Comparison of ENCODE assay signal across 8 cellular contexts in the genomic region with DNA sequence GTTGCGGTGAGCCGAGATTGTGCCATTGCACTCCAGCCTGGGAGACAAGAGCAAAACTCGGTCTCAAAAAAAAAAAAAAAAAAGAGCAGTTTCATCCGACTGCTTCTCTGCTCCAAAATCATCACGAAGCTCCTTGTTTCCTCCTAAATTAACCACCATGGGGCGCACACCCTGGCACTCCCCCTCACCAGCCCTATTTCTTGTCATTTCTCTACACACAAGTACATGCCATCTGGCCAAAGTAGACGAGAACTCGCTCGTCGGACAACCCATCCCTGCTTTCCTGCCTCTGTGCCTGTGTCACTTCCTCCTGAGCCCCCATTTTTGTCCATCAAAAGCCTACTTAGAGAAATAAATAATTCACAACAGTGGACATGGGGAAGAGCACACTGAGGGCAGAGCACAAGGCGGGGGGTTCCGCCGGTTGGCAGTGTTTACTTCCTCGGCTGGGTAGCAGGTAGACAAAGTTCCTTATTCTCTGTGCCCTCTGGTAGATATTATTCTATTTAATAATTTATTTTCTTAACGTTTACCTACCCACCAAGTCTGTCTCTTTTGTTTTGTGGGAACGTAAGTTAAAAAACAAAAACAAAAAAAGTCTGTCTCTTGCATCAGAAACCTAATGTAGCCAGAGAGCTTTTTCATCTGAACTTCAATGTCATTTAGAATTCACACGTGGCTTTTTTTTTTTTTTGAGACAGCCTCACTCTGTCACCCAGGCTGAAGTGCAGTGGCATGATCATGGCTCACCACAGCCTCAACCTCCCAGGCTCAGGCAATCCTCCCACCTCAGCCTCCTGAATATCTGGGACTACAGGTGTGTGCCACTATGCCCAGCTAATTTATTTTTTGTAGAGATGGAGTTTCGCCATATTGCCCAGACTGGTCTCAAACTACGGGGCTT. TPM values are rescaled to one million over a fixed set of nuclear protein-coding genes. Genes with fewer than 3 reads are reported as not detected.
A peak's percentile ranks its signal among the peaks of the same experiment; 100 is the strongest.
DNase-seq lines count a peak whose midpoint lies in the region; ATAC-seq and TF ChIP-seq lines count a peak whose summit lies in the region.

No MANE protein-coding gene starts in this region.

- H3K4me2 ChIP-seq in BLaER1 (peak overlapping the region; percentile 96), IMR-90 (ENCODE audit: low read depth, low read length) (no peak overlapping the region)

- no peak for ATAC-seq in IMR-90 (ENCODE audit: low read depth)
- ATAC-seq in activated naive CD8-positive, alpha-beta T cell treated with anti-CD3 and anti-CD28 coated beads, Interleukin-2, amount 50 U/mL, for 24 hours = no peak
- no peak for ATAC-seq in HG03108 (IDR thresholded peaks at IDR 0.05; ENCODE audit: unreplicated experiment)
- no peak for ATAC-seq in HG03175 (IDR thresholded peaks at IDR 0.05; ENCODE audit: unreplicated experiment)

- peaks cover 95% of the 10 kb centered on the region for H3K4me1 Mint-ChIP-seq in activated naive CD8-positive, alpha-beta T cell treated with anti-CD3 and anti-CD28 coated beads, Interleukin-2, amount 50 U/mL, for 24 hours

- peak overlapping the region; percentile 27; the same call in 1 of the 2 replicates for H3K9ac ChIP-seq in BLaER1
- no peak overlapping the region for H3K9ac ChIP-seq in IMR-90 (ENCODE audit: low read depth, low read length)
- peak overlapping the region; percentile 64 for H3K9ac ChIP-seq in mucosa of stomach (ENCODE audit: low read length)

- dilution Hi-C loops in IMR-90 (cut with HindIII; ENCODE audit: low sequenced_read_pairs, unreplicated experiment) = no loop called here

- peak overlapping the region; percentile 15; the same call in 1 of the 2 replicates for H3K4ac ChIP-seq in IMR-90 (ENCODE audit: low read depth, low read length)

- H3K23ac ChIP-seq in IMR-90 (ENCODE audit: low read depth, low read length) = peak overlapping the region; percentile 77; the same call in 1 of the 2 replicates

- peak overlapping the region; percentile 15 for H2AK9ac ChIP-seq in IMR-90 (replicated peaks; ENCODE audit: low read depth, low read length, poor library complexity)

- H3K79me1 ChIP-seq in IMR-90 (ENCODE audit: low read depth in 1 of 2, low read length in 2 of 2) = peaks cover 16 to 83% of the 10 kb centered on the region in 2 experiments; a peak in 3 of 4 replicates

- H2BK5ac ChIP-seq in IMR-90 (ENCODE audit: low read depth, low read length, poor library complexity, severe bottlenecking) = no peak overlapping the region

- H3K36me3 ChIP-seq in BLaER1 = 0 out of 2 replicates have a peak, but pooled peaks cover 9% of the 10 kb centered on the region
- no peaks in the 10 kb centered on the region; the same call in 1 of the 2 replicates for H3K36me3 ChIP-seq in IMR-90 (ENCODE audit: control insufficient read depth, insufficient read depth, low read length)
- H3K36me3 ChIP-seq in mucosa of stomach (ENCODE audit: control insufficient read depth, insufficient read depth, low read length) = no peaks in the 10 kb centered on the region

- no peak for DNase-seq in IMR-90
- DNase-seq in activated naive CD8-positive, alpha-beta T cell treated with anti-CD3 and anti-CD28 coated beads, Interleukin-2, amount 50 U/mL, for 24 hours = no peak
- no peak for DNase-seq in NCI-H2171 (lab: John Stamatoyannopoulos, UW)
- DNase-seq in DMS79 treated with DMSO at 0.1 percent for 48 hours (lab: John Stamatoyannopoulos, UW) = no peak

- no TSS peak for BruUV-seq in IMR-90 (replicated peaks; lab: Mats Ljungman, UMichigan)

- no peak overlapping the region for H2BK20ac ChIP-seq in IMR-90 (ENCODE audit: low read depth, low read length)

- POLR2A ChIA-PET in IMR-90 (lab: Charles Lee; ENCODE audit: unreplicated experiment) = no interaction called here

- TF ChIP-seq RAD21 in IMR-90 (IDR thresholded peaks at IDR 0.05; ENCODE audit: low read length) = no peak

- no peak for TF ChIP-seq POLR2A in IMR-90 (IDR thresholded peaks at IDR 0.05; ENCODE audit: low read depth, low read length)

- peak overlapping the region; percentile 82 for H3K27ac Mint-ChIP-seq in activated naive CD8-positive, alpha-beta T cell treated with anti-CD3 and anti-CD28 coated beads, Interleukin-2, amount 50 U/mL, for 24 hours

- H3K56ac ChIP-seq in IMR-90 (ENCODE audit: extremely low read depth, insufficient read depth, low read length) = no peak overlapping the region; the same call in 1 of the 2 replicates

- H2BK120ac ChIP-seq in IMR-90 (ENCODE audit: low read depth, low read length) = no peak overlapping the region

- no peaks in the 10 kb centered on the region for H3K9me3 Mint-ChIP-seq in activated naive CD8-positive, alpha-beta T cell treated with anti-CD3 and anti-CD28 coated beads, Interleukin-2, amount 50 U/mL, for 24 hours

- peaks cover 44% of the 10 kb centered on the region for H3K9me1 ChIP-seq in IMR-90 (ENCODE audit: insufficient read depth, low read length)

- H3K27ac ChIP-seq in BLaER1 = peak overlapping the region; percentile 71; the same call in 1 of the 2 replicates
- no peak overlapping the region for H3K27ac ChIP-seq in IMR-90 (ENCODE audit: insufficient read depth, low read length)

- H2AFZ ChIP-seq in IMR-90 (replicated peaks; ENCODE audit: low read length, poor library complexity) = no peak overlapping the region

- H3K4me3 Mint-ChIP-seq in activated naive CD8-positive, alpha-beta T cell treated with anti-CD3 and anti-CD28 coated beads, Interleukin-2, amount 50 U/mL, for 24 hours = peak overlapping the region; percentile 65

- no peak overlapping the region for H4K8ac ChIP-seq in IMR-90 (ENCODE audit: low read depth in 2 of 2, low read length in 2 of 2)

- no peak overlapping the region for H3K4me3 ChIP-seq in BLaER1
- no peak overlapping the region for H3K4me3 ChIP-seq in IMR-90 (ENCODE audit: insufficient read depth, low read depth, low read length)
- no peak overlapping the region for H3K4me3 ChIP-seq in mucosa of stomach (ENCODE audit: low read length)

- H4K20me1 ChIP-seq in BLaER1 (peaks cover 80% of the 10 kb centered on the region), IMR-90 (ENCODE audit: insufficient read depth, low read length) (peaks cover 81% of the 10 kb centered on the region)

- in situ Hi-C loops in IMR-90 (cut with MboI; ENCODE audit: low sequenced_read_pairs) = no loop called here

- no peak overlapping the region; the same call in 1 of the 2 replicates for H4K91ac ChIP-seq in IMR-90 (ENCODE audit: insufficient read depth, low read depth, low read length)

- WGBS in IMR-90 (ENCODE audit: extremely low coverage in 2 of 2, insufficient read length in 1 of 2), 2 experiments = 17% methylated on average over 1 of the region's 19 CpGs; no CpG with 5 or more reads in 1 of the 2 experiments

- H3K4me1 ChIP-seq in BLaER1 (peaks cover 99% of the 10 kb centered on the region), IMR-90 (ENCODE audit: control insufficient read depth, insufficient read depth, low read length) (peaks cover 39% of the 10 kb centered on the region), mucosa of stomach (ENCODE audit: control insufficient read depth, insufficient read depth, low read length) (peaks cover 77% of the 10 kb centered on the region)

- no peak overlapping the region for H3K14ac ChIP-seq in IMR-90 (replicated peaks; ENCODE audit: low read depth, low read length)

- H3K9me3 ChIP-seq in BLaER1 = no peaks in the 10 kb centered on the region
- no peaks in the 10 kb centered on the region for H3K9me3 ChIP-seq in IMR-90 (ENCODE audit: control insufficient read depth, insufficient read depth, low read length)
- no peaks in the 10 kb centered on the region for H3K9me3 ChIP-seq in mucosa of stomach (ENCODE audit: control insufficient read depth, low read length)

- peaks cover 3% of the 10 kb centered on the region for H3K27me3 Mint-ChIP-seq in activated naive CD8-positive, alpha-beta T cell treated with anti-CD3 and anti-CD28 coated beads, Interleukin-2, amount 50 U/mL, for 24 hours

- TF ChIP-seq CTCF in IMR-90 (conservative IDR thresholded peaks at IDR 0.05; ENCODE audit: low read depth, low read length) = no peak

- H3K27me3 ChIP-seq in BLaER1 (no peaks in the 10 kb centered on the region), IMR-90 (ENCODE audit: control insufficient read depth, insufficient read depth, low read length) (no peaks in the 10 kb centered on the region), mucosa of stomach (ENCODE audit: control insufficient read depth, insufficient read depth, low read length) (no peaks in the 10 kb centered on the region)

- intact Hi-C loops in IMR-90 (cut with micrococcal nuclease) = loop anchor here (10.0 kb wide), 1 partner anchor 345 kb away; a partner anchor contains a TSS

- peak overlapping the region; percentile 56; the same call in 1 of the 2 replicates for H2AK5ac ChIP-seq in IMR-90 (ENCODE audit: low read depth, low read length)

- H3K18ac ChIP-seq in IMR-90 (ENCODE audit: low read depth, low read length) = no peak overlapping the region

- CTCF ChIA-PET in IMR-90 (lab: Yijun Ruan, JAX) = interaction anchor here (1.1 kb wide), 1 partner anchor 55 kb away, joined by 3 read pairs; no protein-coding TSS in a partner anchor

- H2BK15ac ChIP-seq in IMR-90 (ENCODE audit: low read depth, low read length) = no peak overlapping the region

- H3K36me3 Mint-ChIP-seq in activated naive CD8-positive, alpha-beta T cell treated with anti-CD3 and anti-CD28 coated beads, Interleukin-2, amount 50 U/mL, for 24 hours (ENCODE audit: low read depth) = peaks cover 9% of the 10 kb centered on the region

- H4K5ac ChIP-seq in IMR-90 (ENCODE audit: low read depth, low read length) = no peak overlapping the region

TF ChIP-seq in IMR-90, 13 proteins besides CTCF, POLR2A, EP300 and RAD21:
- TF ChIP-seq RCOR1 (IDR thresholded peaks at IDR 0.05; ENCODE audit: insufficient replicate concordance, low read length) = no peak
- no peak for TF ChIP-seq RFX5 (IDR thresholded peaks at IDR 0.05; ENCODE audit: low read depth, low read length)
- no peak for TF ChIP-seq FOS (IDR thresholded peaks at IDR 0.05; ENCODE audit: low read depth, low read length)
- no peak for TF ChIP-seq CHD1 (IDR thresholded peaks at IDR 0.05; ENCODE audit: low read depth, low read length)
- TF ChIP-seq NFE2L2 (IDR thresholded peaks at IDR 0.05; ENCODE audit: low read depth, low read length) = no peak

RNA-seq across cellular contexts. Expression of a gene that starts 6.0 kb away (rescaled TPM):
- 8.6 and 13.9 TPM in 2 replicates for total RNA-seq in IMR-90 (2012; rRNA removed)
- 25.7 and 29.9 TPM in 2 replicates for polyA plus RNA-seq in IMR-90 (2012; rRNA removed)
- polyA plus RNA-seq in IMR-90 (2012; cell fraction: cytosol; rRNA removed) = 30.2 and 32.2 TPM in 2 replicates
- 46.1 and 46.4 TPM in 2 replicates for polyA plus RNA-seq in IMR-90 (2012; cell fraction: nucleus; rRNA removed; ENCODE audit: low replicate concordance)

RNA-seq across cellular contexts. Expression of a gene that starts 54.7 kb away (rescaled TPM):
- 9.7 and 13.8 TPM in 2 replicates for total RNA-seq in IMR-90 (2012; rRNA removed)
- polyA plus RNA-seq in IMR-90 (2012; rRNA removed) = 18.5 and 20.7 TPM in 2 replicates
- 9.6 and 10.4 TPM in 2 replicates for polyA plus RNA-seq in IMR-90 (2012; cell fraction: cytosol; rRNA removed)
- 96.7 and 158 TPM in 2 replicates for polyA plus RNA-seq in IMR-90 (2012; cell fraction: nucleus; rRNA removed; ENCODE audit: low replicate concordance)
